ENCODE assay signal across 8 cellular contexts in genomic region chr6:4021133-4021861, GRCh38. TPM values are rescaled to one million over a fixed set of nuclear protein-coding genes. Genes with fewer than 3 reads are reported as not detected.
DNase-seq lines count a peak whose midpoint lies in the region; ATAC-seq and TF ChIP-seq lines count a peak whose summit lies in the region.

No MANE protein-coding gene starts in this region.

- H4K20me1 ChIP-seq in Loucy (ENCODE audit: insufficient read depth, low read length, poor library complexity, severe bottlenecking): peaks cover 47% of the 10 kb centered on the region

- H3K9me3 ChIP-seq in ES-I3 (ENCODE audit: control insufficient read depth, insufficient read depth, low read length) (no peaks in the 10 kb centered on the region), Loucy (ENCODE audit: insufficient read depth, low read depth, low read length) (no peaks in the 10 kb centered on the region)

- H3K4me3 ChIP-seq in H7 (ENCODE audit: insufficient read depth, low read depth, low read length) (peak overlapping the region; percentile 98), Loucy (ENCODE audit: low read length, poor library complexity, severe bottlenecking) (peak overlapping the region; percentile 98)

- H3K4me2 ChIP-seq in Loucy (ENCODE audit: low read depth, low read length, poor library complexity, severe bottlenecking): peak overlapping the region; percentile 84

- H3K4me1 ChIP-seq in ES-I3 (ENCODE audit: insufficient read depth, low read length) (peaks cover 15% of the 10 kb centered on the region), Loucy (ENCODE audit: insufficient read depth, low read length, poor library complexity, severe bottlenecking) (peaks cover 45% of the 10 kb centered on the region)

- peak; percentile 83 for ATAC-seq in stimulated activated naive CD8-positive, alpha-beta T cell treated with anti-CD3 and anti-CD28 coated beads, Interleukin-15, Interleukin-2, amounts not matched to agents 100 U/mL and 50 U/mL, for 24 hours

- H3K27ac Mint-ChIP-seq in nephron: peak overlapping the region; percentile 98 to 99 (median 98)

- peak overlapping the region; percentile 93 to 98 (median 94) for H3K4me3 Mint-ChIP-seq in nephron

- DNase-seq in H7: peak; percentile 87
- peak; percentile 96 for DNase-seq in SHP77 (lab: John Stamatoyannopoulos, UW)
- peak; percentile 59 for DNase-seq in activated gamma-delta T cell (lab: John Stamatoyannopoulos, UW)
- peak; percentile 94 for DNase-seq in fibroblast of the conjunctiva (ENCODE audit: low read depth)
- peak; percentile 91 for DNase-seq in stimulated activated naive CD8-positive, alpha-beta T cell treated with anti-CD3 and anti-CD28 coated beads, Interleukin-15, Interleukin-2, amounts not matched to agents 100 U/mL and 50 U/mL, for 24 hours

- H3K36me3 Mint-ChIP-seq in nephron (ENCODE audit: low read depth): peaks cover 9% of the 10 kb centered on the region

- no peaks in the 10 kb centered on the region for H3K9me2 ChIP-seq in Loucy (replicated peaks; ENCODE audit: low read depth, low read length)

- H3K9me3 Mint-ChIP-seq in nephron: no peaks in the 10 kb centered on the region

- H3K79me2 ChIP-seq in Loucy (ENCODE audit: insufficient read depth, low read length): peaks cover 81% of the 10 kb centered on the region

- peak overlapping the region; percentile 97 for H3K9ac ChIP-seq in ES-I3 (ENCODE audit: low read depth, low read length)
- H3K9ac ChIP-seq in Loucy (ENCODE audit: low read depth, low read length, poor library complexity, severe bottlenecking): peak overlapping the region; percentile 93

- peaks cover 17% of the 10 kb centered on the region for H3F3A ChIP-seq in Loucy (ENCODE audit: low read depth)

- TF ChIP-seq CTCF in Loucy (conservative IDR thresholded peaks at IDR 0.05; ENCODE audit: low read length): peak; percentile 47; the same call in 1 of the 2 replicates
- peak in 1 of 3 experiments; percentile 40 for TF ChIP-seq CTCF in nephron (IDR thresholded peaks at IDR 0.05; ENCODE audit: unreplicated experiment in 3 of 3)

- no peaks in the 10 kb centered on the region for H3K27me3 Mint-ChIP-seq in nephron (ENCODE audit: low read depth)

- H3K27me3 ChIP-seq in H7 (ENCODE audit: control insufficient read depth, insufficient read depth, low read length): no peaks in the 10 kb centered on the region
- H3K27me3 ChIP-seq in Loucy (ENCODE audit: insufficient read depth, low read length, poor library complexity, severe bottlenecking): no peaks in the 10 kb centered on the region

- no peaks in the 10 kb centered on the region for H3K36me3 ChIP-seq in ES-I3 (ENCODE audit: insufficient read depth, low read length)
- no peaks in the 10 kb centered on the region for H3K36me3 ChIP-seq in H7 (replicated peaks; ENCODE audit: control insufficient read depth, insufficient read depth, low read length)
- H3K36me3 ChIP-seq in Loucy (ENCODE audit: insufficient read depth, low read length): no peaks in the 10 kb centered on the region

- peaks cover 39% of the 10 kb centered on the region for H3K4me1 Mint-ChIP-seq in nephron

- H2AFZ ChIP-seq in Loucy (ENCODE audit: low read length): peak overlapping the region; percentile 76; the same call in 1 of the 2 replicates

RNA-seq across cellular contexts. Expression of gene FAM217A, which starts 57.6 kb away (rescaled TPM):
- total RNA-seq in H7 (2014; rRNA removed; shearing (Covaris generic)): not detected in 2 replicates

Comparison
In these comparisons a context has a peak if more than half of its experiments do, and no peak if none do; other contexts are left out.
1. Peak in every context shown above with its lines: DNase-seq, ATAC-seq and H3K4me3 ChIP-seq.